In genomic region chr11:124865902-124866851, GRCh38 we compare ENCODE assay signal across 1 cellular context.
TF ChIP-seq lines count a peak whose summit lies in the region.

No MANE protein-coding gene starts in this region.

TF ChIP-seq in HepG2, 621 proteins besides CTCF, POLR2A, EP300 and RAD21 (continues in another document):
- TF ChIP-seq MYC (CRISPR knock-in tag; IDR thresholded peaks at IDR 0.05; ENCODE audit: borderline replicate concordance) (peak; percentile 26; the same call in 1 of the 2 replicates), ZNF605 (CRISPR knock-in tag; IDR thresholded peaks at IDR 0.05) (peak; percentile 74), ZNF318 (CRISPR knock-in tag; IDR thresholded peaks at IDR 0.05) (no peak), EZH2 (conservative IDR thresholded peaks at IDR 0.05; ENCODE audit: low read depth, low read length) (peak; percentile 58; the same call in 1 of the 2 replicates), IKZF4 (CRISPR knock-in tag; IDR thresholded peaks at IDR 0.05; ENCODE audit: borderline replicate concordance, low read depth, not compliant biosample characterization) (peak; percentile 45), HNRNPLL (IDR thresholded peaks at IDR 0.05; ENCODE audit: low read depth, low read length, poor library complexity, severe bottlenecking) (peak; percentile 62), GATAD1 (CRISPR knock-in tag; IDR thresholded peaks at IDR 0.05) (no peak), MTA3 (CRISPR knock-in tag; IDR thresholded peaks at IDR 0.05) (no peak), CBX5 (CRISPR knock-in tag; IDR thresholded peaks at IDR 0.05; ENCODE audit: borderline replicate concordance) (no peak), KDM5B (CRISPR knock-in tag; IDR thresholded peaks at IDR 0.05; ENCODE audit: borderline replicate concordance) (peak; percentile 39; the same call in 1 of the 2 replicates), TFDP2 (CRISPR knock-in tag; IDR thresholded peaks at IDR 0.05) (peak; percentile 65; the same call in 1 of the 2 replicates), NR3C1 (CRISPR knock-in tag; IDR thresholded peaks at IDR 0.05) (no peak), MXD3 (CRISPR knock-in tag; IDR thresholded peaks at IDR 0.05) (peak; percentile 56), THAP9 (CRISPR knock-in tag; IDR thresholded peaks at IDR 0.05; ENCODE audit: borderline replicate concordance) (peak; percentile 23; the same call in 1 of the 2 replicates), JUNB (CRISPR knock-in tag; IDR thresholded peaks at IDR 0.05; ENCODE audit: borderline replicate concordance) (no peak), RXRA (CRISPR knock-in tag; IDR thresholded peaks at IDR 0.05) (0 out of 2 replicates have a peak, but pooled peaks have one; percentile 29), TFE3 (CRISPR knock-in tag; IDR thresholded peaks at IDR 0.05) (0 out of 2 replicates have a peak, but pooled peaks have one; percentile 28), ZNF788 (CRISPR knock-in tag; IDR thresholded peaks at IDR 0.05; ENCODE audit: borderline replicate concordance) (0 out of 2 replicates have a peak, but pooled peaks have one; percentile 27), ZGPAT (CRISPR knock-in tag; IDR thresholded peaks at IDR 0.05) (peak; percentile 24; the same call in 1 of the 2 replicates), KLF12 (CRISPR knock-in tag; IDR thresholded peaks at IDR 0.05; ENCODE audit: borderline replicate concordance) (no peak), PAX8 (CRISPR knock-in tag; IDR thresholded peaks at IDR 0.05; ENCODE audit: borderline replicate concordance) (no peak), HHEX (CRISPR knock-in tag; IDR thresholded peaks at IDR 0.05) (no peak), ZBTB38 (CRISPR knock-in tag; IDR thresholded peaks at IDR 0.05) (peak; percentile 40; the same call in 1 of the 2 replicates), ZBTB33 (CRISPR knock-in tag; IDR thresholded peaks at IDR 0.05) (peak; percentile 36; the same call in 1 of the 2 replicates), HIVEP1 (CRISPR knock-in tag; IDR thresholded peaks at IDR 0.05) (0 out of 2 replicates have a peak, but pooled peaks have one; percentile 34), TBX2 (CRISPR knock-in tag; IDR thresholded peaks at IDR 0.05; ENCODE audit: borderline replicate concordance) (peak; percentile 18; the same call in 1 of the 2 replicates), ZMAT3 (CRISPR knock-in tag; conservative IDR thresholded peaks at IDR 0.05) (0 out of 2 replicates have a peak, but pooled peaks have one; percentile 43), ZFP37 (CRISPR knock-in tag; IDR thresholded peaks at IDR 0.05; ENCODE audit: borderline replicate concordance) (no peak), ZNF282 (IDR thresholded peaks at IDR 0.05; ENCODE audit: partially characterized antibody) (no peak), PATZ1 (CRISPR knock-in tag; IDR thresholded peaks at IDR 0.05) (no peak)
